1 cellular context compared by ENCODE assay signal in the genomic region with DNA sequence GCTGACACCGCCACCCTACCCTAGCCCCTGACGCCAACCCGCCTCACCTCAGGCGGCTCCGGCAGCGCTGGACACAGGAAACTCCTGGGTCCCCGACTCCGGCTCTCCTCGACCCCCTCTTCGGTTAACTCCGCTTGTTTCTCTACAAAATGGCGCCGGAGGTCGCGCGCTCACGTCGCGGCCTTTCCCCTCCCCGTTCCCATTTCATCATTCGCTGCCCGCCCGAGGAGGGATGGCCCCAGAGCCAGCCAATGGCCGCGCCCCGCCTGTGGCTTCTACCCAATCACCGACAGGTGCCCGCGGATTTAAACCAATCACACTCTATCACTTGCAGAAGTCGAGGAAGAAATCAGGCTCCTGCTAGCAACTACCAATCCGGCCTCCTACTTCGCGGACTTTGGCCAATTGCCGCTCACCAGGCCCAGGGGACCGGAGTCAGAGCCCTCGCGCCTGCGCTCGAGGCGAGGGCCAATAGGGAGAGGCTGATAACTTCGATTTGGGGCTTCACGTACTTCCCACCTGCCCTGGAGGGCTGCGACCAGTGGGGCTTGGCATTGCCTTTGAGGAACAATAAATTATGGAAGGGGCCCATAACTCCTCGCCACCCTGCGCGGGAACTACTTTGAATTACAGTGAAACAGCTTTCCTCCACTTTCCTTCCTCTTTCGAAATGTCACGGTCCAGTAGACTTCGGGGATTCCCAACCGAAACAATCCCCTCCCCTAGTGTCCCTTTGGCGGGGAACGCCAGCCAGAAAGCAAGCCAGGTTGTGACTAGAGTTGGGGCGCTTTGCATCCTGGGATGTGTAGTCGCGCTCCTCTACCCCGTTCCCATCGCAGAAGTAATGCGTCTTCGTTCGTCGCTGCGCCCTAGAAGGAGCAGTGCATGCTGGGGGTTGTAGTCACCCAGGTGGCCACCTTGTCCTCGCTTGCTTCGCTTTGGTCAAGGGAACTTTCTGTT.
TF ChIP-seq lines count a peak whose summit lies in the region.

A gene (minus strand): TSS at position 146 of the 960 bp plus-strand sequence. CDS start 30,489 bp downstream, outside the sequence.

TF ChIP-seq in HepG2, 621 proteins besides CTCF, POLR2A, EP300 and RAD21 (continued from another document and continues in another):
- TF ChIP-seq, protein P1, sequence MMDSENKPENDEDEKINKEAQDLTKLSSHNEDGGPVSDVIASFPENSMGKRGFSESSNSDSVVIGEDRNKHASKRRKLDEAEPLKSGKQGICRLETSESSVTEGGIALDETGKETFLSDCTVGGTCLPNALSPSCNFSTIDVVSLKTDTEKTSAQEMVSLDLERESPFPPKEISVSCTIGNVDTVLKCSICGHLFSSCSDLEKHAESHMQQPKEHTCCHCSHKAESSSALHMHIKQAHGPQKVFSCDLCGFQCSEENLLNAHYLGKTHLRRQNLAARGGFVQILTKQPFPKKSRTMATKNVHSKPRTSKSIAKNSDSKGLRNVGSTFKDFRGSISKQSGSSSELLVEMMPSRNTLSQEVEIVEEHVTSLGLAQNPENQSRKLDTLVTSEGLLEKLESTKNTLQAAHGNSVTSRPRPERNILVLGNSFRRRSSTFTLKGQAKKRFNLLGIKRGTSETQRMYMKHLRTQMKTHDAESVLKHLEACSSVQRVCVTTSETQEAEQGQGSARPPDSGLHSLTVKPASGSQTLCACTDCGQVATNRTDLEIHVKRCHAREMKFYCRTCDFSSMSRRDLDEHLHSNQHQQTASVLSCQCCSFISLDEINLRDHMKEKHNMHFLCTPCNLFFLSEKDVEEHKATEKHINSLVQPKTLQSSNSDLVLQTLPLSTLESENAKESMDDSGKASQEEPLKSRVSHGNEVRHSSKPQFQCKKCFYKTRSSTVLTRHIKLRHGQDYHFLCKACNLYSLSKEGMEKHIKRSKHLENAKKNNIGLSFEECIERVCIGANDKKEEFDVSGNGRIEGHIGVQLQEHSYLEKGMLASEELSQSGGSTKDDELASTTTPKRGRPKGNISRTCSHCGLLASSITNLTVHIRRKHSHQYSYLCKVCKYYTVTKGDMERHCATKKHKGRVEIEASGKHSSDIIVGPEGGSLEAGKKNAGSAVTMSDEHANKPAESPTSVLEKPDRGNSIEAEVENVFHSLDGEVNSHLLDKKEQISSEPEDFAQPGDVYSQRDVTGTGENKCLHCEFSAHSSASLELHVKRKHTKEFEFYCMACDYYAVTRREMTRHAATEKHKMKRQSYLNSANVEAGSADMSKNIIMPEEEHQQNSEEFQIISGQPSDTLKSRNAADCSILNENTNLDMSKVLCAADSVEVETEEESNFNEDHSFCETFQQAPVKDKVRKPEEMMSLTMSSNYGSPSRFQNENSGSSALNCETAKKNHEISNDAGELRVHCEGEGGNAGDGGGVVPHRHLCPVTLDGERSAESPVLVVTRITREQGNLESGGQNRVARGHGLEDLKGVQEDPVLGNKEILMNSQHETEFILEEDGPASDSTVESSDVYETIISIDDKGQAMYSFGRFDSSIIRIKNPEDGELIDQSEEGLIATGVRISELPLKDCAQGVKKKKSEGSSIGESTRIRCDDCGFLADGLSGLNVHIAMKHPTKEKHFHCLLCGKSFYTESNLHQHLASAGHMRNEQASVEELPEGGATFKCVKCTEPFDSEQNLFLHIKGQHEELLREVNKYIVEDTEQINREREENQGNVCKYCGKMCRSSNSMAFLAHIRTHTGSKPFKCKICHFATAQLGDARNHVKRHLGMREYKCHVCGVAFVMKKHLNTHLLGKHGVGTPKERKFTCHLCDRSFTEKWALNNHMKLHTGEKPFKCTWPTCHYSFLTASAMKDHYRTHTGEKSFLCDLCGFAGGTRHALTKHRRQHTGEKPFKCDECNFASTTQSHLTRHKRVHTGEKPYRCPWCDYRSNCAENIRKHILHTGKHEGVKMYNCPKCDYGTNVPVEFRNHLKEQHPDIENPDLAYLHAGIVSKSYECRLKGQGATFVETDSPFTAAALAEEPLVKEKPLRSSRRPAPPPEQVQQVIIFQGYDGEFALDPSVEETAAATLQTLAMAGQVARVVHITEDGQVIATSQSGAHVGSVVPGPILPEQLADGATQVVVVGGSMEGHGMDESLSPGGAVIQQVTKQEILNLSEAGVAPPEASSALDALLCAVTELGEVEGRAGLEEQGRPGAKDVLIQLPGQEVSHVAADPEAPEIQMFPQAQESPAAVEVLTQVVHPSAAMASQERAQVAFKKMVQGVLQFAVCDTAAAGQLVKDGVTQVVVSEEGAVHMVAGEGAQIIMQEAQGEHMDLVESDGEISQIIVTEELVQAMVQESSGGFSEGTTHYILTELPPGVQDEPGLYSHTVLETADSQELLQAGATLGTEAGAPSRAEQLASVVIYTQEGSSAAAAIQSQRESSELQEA (CRISPR knock-in tag; IDR thresholded peaks at IDR 0.05; ENCODE audit: not compliant biosample characterization) = peak; percentile 46
- TF ChIP-seq FOXJ3 (CRISPR knock-in tag; IDR thresholded peaks at IDR 0.05; ENCODE audit: borderline replicate concordance) (no peak), NRL (CRISPR knock-in tag; IDR thresholded peaks at IDR 0.05; ENCODE audit: borderline replicate concordance) (peak; percentile 73; the same call in 1 of the 2 replicates), MAFG (CRISPR knock-in tag; IDR thresholded peaks at IDR 0.05) (no peak), YEATS2 (CRISPR knock-in tag; IDR thresholded peaks at IDR 0.05; ENCODE audit: borderline replicate concordance) (peak; percentile 77), HDAC2 (CRISPR knock-in tag; IDR thresholded peaks at IDR 0.05) (peak; percentile 49), NCOA1 (CRISPR knock-in tag; IDR thresholded peaks at IDR 0.05) (no peak), KLF6 (CRISPR knock-in tag; IDR thresholded peaks at IDR 0.05) (peak; percentile 54; the same call in 1 of the 2 replicates), IRX3 (CRISPR knock-in tag; IDR thresholded peaks at IDR 0.05; ENCODE audit: borderline replicate concordance, low read depth) (no peak), NR3C1 (CRISPR knock-in tag; IDR thresholded peaks at IDR 0.05) (no peak), ZNF605 (CRISPR knock-in tag; IDR thresholded peaks at IDR 0.05) (peak; percentile 93), ZNF556 (CRISPR knock-in tag; IDR thresholded peaks at IDR 0.05; ENCODE audit: borderline replicate concordance) (peak; percentile 12; the same call in 1 of the 2 replicates)
- TF ChIP-seq, protein P2, sequence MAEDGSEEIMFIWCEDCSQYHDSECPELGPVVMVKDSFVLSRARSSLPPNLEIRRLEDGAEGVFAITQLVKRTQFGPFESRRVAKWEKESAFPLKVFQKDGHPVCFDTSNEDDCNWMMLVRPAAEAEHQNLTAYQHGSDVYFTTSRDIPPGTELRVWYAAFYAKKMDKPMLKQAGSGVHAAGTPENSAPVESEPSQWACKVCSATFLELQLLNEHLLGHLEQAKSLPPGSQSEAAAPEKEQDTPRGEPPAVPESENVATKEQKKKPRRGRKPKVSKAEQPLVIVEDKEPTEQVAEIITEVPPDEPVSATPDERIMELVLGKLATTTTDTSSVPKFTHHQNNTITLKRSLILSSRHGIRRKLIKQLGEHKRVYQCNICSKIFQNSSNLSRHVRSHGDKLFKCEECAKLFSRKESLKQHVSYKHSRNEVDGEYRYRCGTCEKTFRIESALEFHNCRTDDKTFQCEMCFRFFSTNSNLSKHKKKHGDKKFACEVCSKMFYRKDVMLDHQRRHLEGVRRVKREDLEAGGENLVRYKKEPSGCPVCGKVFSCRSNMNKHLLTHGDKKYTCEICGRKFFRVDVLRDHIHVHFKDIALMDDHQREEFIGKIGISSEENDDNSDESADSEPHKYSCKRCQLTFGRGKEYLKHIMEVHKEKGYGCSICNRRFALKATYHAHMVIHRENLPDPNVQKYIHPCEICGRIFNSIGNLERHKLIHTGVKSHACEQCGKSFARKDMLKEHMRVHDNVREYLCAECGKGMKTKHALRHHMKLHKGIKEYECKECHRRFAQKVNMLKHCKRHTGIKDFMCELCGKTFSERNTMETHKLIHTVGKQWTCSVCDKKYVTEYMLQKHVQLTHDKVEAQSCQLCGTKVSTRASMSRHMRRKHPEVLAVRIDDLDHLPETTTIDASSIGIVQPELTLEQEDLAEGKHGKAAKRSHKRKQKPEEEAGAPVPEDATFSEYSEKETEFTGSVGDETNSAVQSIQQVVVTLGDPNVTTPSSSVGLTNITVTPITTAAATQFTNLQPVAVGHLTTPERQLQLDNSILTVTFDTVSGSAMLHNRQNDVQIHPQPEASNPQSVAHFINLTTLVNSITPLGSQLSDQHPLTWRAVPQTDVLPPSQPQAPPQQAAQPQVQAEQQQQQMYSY (CRISPR knock-in tag; IDR thresholded peaks at IDR 0.05) = no peak
- TF ChIP-seq, protein P3, sequence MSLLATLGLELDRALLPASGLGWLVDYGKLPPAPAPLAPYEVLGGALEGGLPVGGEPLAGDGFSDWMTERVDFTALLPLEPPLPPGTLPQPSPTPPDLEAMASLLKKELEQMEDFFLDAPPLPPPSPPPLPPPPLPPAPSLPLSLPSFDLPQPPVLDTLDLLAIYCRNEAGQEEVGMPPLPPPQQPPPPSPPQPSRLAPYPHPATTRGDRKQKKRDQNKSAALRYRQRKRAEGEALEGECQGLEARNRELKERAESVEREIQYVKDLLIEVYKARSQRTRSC (CRISPR knock-in tag; IDR thresholded peaks at IDR 0.05; ENCODE audit: low read depth) = no peak
- TF ChIP-seq, protein P4, sequence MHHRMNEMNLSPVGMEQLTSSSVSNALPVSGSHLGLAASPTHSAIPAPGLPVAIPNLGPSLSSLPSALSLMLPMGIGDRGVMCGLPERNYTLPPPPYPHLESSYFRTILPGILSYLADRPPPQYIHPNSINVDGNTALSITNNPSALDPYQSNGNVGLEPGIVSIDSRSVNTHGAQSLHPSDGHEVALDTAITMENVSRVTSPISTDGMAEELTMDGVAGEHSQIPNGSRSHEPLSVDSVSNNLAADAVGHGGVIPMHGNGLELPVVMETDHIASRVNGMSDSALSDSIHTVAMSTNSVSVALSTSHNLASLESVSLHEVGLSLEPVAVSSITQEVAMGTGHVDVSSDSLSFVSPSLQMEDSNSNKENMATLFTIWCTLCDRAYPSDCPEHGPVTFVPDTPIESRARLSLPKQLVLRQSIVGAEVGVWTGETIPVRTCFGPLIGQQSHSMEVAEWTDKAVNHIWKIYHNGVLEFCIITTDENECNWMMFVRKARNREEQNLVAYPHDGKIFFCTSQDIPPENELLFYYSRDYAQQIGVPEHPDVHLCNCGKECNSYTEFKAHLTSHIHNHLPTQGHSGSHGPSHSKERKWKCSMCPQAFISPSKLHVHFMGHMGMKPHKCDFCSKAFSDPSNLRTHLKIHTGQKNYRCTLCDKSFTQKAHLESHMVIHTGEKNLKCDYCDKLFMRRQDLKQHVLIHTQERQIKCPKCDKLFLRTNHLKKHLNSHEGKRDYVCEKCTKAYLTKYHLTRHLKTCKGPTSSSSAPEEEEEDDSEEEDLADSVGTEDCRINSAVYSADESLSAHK (CRISPR knock-in tag; IDR thresholded peaks at IDR 0.05; ENCODE audit: borderline replicate concordance) = no peak
- TF ChIP-seq, protein P5, sequence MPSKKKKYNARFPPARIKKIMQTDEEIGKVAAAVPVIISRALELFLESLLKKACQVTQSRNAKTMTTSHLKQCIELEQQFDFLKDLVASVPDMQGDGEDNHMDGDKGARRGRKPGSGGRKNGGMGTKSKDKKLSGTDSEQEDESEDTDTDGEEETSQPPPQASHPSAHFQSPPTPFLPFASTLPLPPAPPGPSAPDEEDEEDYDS (CRISPR knock-in tag; IDR thresholded peaks at IDR 0.05) = peak; percentile 90
- TF ChIP-seq, protein P6, sequence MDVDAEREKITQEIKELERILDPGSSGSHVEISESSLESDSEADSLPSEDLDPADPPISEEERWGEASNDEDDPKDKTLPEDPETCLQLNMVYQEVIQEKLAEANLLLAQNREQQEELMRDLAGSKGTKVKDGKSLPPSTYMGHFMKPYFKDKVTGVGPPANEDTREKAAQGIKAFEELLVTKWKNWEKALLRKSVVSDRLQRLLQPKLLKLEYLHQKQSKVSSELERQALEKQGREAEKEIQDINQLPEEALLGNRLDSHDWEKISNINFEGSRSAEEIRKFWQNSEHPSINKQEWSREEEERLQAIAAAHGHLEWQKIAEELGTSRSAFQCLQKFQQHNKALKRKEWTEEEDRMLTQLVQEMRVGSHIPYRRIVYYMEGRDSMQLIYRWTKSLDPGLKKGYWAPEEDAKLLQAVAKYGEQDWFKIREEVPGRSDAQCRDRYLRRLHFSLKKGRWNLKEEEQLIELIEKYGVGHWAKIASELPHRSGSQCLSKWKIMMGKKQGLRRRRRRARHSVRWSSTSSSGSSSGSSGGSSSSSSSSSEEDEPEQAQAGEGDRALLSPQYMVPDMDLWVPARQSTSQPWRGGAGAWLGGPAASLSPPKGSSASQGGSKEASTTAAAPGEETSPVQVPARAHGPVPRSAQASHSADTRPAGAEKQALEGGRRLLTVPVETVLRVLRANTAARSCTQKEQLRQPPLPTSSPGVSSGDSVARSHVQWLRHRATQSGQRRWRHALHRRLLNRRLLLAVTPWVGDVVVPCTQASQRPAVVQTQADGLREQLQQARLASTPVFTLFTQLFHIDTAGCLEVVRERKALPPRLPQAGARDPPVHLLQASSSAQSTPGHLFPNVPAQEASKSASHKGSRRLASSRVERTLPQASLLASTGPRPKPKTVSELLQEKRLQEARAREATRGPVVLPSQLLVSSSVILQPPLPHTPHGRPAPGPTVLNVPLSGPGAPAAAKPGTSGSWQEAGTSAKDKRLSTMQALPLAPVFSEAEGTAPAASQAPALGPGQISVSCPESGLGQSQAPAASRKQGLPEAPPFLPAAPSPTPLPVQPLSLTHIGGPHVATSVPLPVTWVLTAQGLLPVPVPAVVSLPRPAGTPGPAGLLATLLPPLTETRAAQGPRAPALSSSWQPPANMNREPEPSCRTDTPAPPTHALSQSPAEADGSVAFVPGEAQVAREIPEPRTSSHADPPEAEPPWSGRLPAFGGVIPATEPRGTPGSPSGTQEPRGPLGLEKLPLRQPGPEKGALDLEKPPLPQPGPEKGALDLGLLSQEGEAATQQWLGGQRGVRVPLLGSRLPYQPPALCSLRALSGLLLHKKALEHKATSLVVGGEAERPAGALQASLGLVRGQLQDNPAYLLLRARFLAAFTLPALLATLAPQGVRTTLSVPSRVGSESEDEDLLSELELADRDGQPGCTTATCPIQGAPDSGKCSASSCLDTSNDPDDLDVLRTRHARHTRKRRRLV (CRISPR knock-in tag; IDR thresholded peaks at IDR 0.05) = peak; percentile 99
